In the genomic region with DNA sequence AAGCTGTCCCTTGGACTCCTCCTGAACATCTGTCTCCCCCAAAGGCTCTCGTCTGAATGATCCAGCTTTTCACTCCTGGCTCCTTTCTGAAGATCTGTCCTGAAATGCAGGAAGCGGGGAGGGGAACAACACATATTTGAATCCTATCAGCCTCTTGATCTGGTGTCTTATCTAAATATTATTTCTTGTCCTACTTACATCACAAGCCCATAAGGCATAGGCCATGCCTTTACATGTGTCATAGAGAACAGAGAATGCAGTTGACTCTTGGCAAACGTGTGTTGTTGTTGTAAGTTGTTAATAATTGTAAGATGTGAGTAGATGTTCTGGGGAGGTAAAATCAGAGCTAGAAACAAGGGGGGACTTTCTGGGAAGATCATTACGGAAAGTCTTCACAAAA, we compare ENCODE assay signal across 16 cellular contexts. TPM values are rescaled to one million over a fixed set of nuclear protein-coding genes. Genes with fewer than 3 reads are reported as not detected.
DNase-seq lines count a peak whose midpoint lies in the region; FAIRE-seq and TF ChIP-seq lines count a peak whose summit lies in the region.
"Had no signal": no experiment of that assay in that cellular context is flagged by ENCODE, and none has a peak within 500 bp of the region (broad histone marks: within the 10 kb centered on the region; RNA-seq: fewer than 3 reads in every experiment).

No MANE protein-coding gene starts in this region.

- TF ChIP-seq CTCF in Caco-2 (IDR thresholded peaks at IDR 0.05; ENCODE audit: insufficient read depth in 1 of 2, low read depth in 1 of 2, low read length in 1 of 2, severe bottlenecking in 1 of 2, unreplicated experiment in 1 of 2) (no peak), bronchial epithelial cell (IDR thresholded peaks at IDR 0.05; ENCODE audit: insufficient read depth, low read length, severe bottlenecking) (no peak), epithelial cell of esophagus (IDR thresholded peaks at IDR 0.05; ENCODE audit: insufficient read depth, low read depth, low read length, missing control alignments) (no peak), PC-9 (conservative IDR thresholded peaks at IDR 0.05) (no peak)

- BruUV-seq in Caco-2 (replicated peaks; lab: Mats Ljungman, UMichigan) (no TSS peak), PC-9 (replicated peaks; lab: Mats Ljungman, UMichigan) (no TSS peak)

- H3K9me2 ChIP-seq in PC-9 (ENCODE audit: insufficient read depth), result no peaks in the 10 kb centered on the region

- H4K20me1 ChIP-seq in PC-9 (ENCODE audit: insufficient read depth), result no peaks in the 10 kb centered on the region
- H4K20me1 ChIP-seq: BLaER1 had no signal

- peaks cover 35% of the 10 kb centered on the region for H3K4me1 Mint-ChIP-seq in Caco-2 (ENCODE audit: low read depth, unreplicated experiment)

- no peak overlapping the region for H3K4me3 Mint-ChIP-seq in Caco-2 (ENCODE audit: unreplicated experiment)
- H3K4me3 Mint-ChIP-seq: CD8-positive, alpha-beta memory T cell had no signal

- H3K9me3 ChIP-seq in Caco-2, result no peaks in the 10 kb centered on the region
- no peaks in the 10 kb centered on the region for H3K9me3 ChIP-seq in PC-9 (ENCODE audit: insufficient read depth, low read depth)
- H3K9me3 ChIP-seq: BLaER1 had no signal

- H3K4me3 ChIP-seq in Caco-2 (ENCODE audit: low read depth, low read length) (no peak overlapping the region), bronchial epithelial cell (ENCODE audit: low read depth, low read length) (no peak overlapping the region), epithelial cell of esophagus (ENCODE audit: low read length) (no peak overlapping the region), PC-9 (no peak overlapping the region)
- H3K4me3 ChIP-seq: BLaER1, GM12878 had no signal

- no peaks in the 10 kb centered on the region for H3K36me3 Mint-ChIP-seq in Caco-2 (ENCODE audit: insufficient read depth, unreplicated experiment)
- H3K36me3 Mint-ChIP-seq: CD8-positive, alpha-beta memory T cell had no signal

- DNase-seq in Caco-2 (no peak), EL (peak; percentile 35), bronchial epithelial cell (ENCODE audit: low read depth) (peak; percentile 25), epithelial cell of esophagus (ENCODE audit: low read depth) (peak; percentile 40), kidney tubule cell (ENCODE audit: low spot score) (no peak), PC-9 (no peak)
- no peak for DNase-seq in activated naive CD4-positive, alpha-beta T cell treated with anti-CD3 and anti-CD28 coated beads, Interleukin-2, amount 50 U/mL, for 16 hours
- DNase-seq: 8988T; AML-193; CD8-positive, alpha-beta memory T cell; DND-41; H7 had no signal

- no peak overlapping the region for H3K4me2 ChIP-seq in PC-9
- H3K4me2 ChIP-seq: BLaER1 had no signal

- no peaks in the 10 kb centered on the region for H3K9me3 Mint-ChIP-seq in Caco-2 (ENCODE audit: unreplicated experiment)
- H3K9me3 Mint-ChIP-seq: CD8-positive, alpha-beta memory T cell had no signal

- H3K79me2 ChIP-seq in PC-9 (ENCODE audit: low read depth), result no peaks in the 10 kb centered on the region

- POLR2A ChIA-PET in Caco-2 (lab: Charles Lee) (interaction anchor here (0.5 kb wide), 1 partner anchor 15 kb away, joined by 3 read pairs; no protein-coding TSS in a partner anchor), PC-9 (lab: Charles Lee; ENCODE audit: unreplicated experiment) (no interaction called here)

- H3K4me1 ChIP-seq in Caco-2, result peaks cover 62% of the 10 kb centered on the region
- H3K4me1 ChIP-seq in PC-9 (replicated peaks; ENCODE audit: insufficient read depth), result peaks cover 16% of the 10 kb centered on the region

- H3K36me3 ChIP-seq in Caco-2 (ENCODE audit: control insufficient read depth, insufficient read depth, low read length), result no peaks in the 10 kb centered on the region
- no peaks in the 10 kb centered on the region for H3K36me3 ChIP-seq in bronchial epithelial cell (ENCODE audit: control insufficient read depth, insufficient read depth, low read length)
- no peaks in the 10 kb centered on the region for H3K36me3 ChIP-seq in PC-9 (ENCODE audit: low read depth)
- H3K36me3 ChIP-seq: BLaER1 had no signal

- CTCF ChIA-PET in Caco-2 (lab: Charles Lee) (interaction anchor here (0.6 kb wide), 1 partner anchor 16 kb away, joined by 3 read pairs; no protein-coding TSS in a partner anchor), PC-9 (lab: Charles Lee) (no interaction called here)

- H3K27ac Mint-ChIP-seq in Caco-2 (ENCODE audit: unreplicated experiment), result peak overlapping the region; percentile 4

- H3K27me3 Mint-ChIP-seq in Caco-2 (ENCODE audit: insufficient read depth, unreplicated experiment), result no peaks in the 10 kb centered on the region

- intact Hi-C loops in Caco-2 (cut with micrococcal nuclease; ENCODE audit: unreplicated experiment) (loop anchor here (10.0 kb wide), 2 partner anchors 118 to 232 kb away; no protein-coding TSS in a partner anchor), PC-9 (cut with micrococcal nuclease; ENCODE audit: unreplicated experiment) (no loop called here)

- FAIRE-seq in bronchial epithelial cell (lab: Jason Lieb, UNC), result no peak
- FAIRE-seq: D721Med, GM12878, GM18507 had no signal

- no peaks in the 10 kb centered on the region for H3K27me3 ChIP-seq in Caco-2 (replicated peaks; ENCODE audit: control insufficient read depth, insufficient read depth, low read length)
- no peaks in the 10 kb centered on the region for H3K27me3 ChIP-seq in bronchial epithelial cell (ENCODE audit: control insufficient read depth, insufficient read depth, low read length)
- H3K27me3 ChIP-seq in PC-9 (ENCODE audit: insufficient read depth, low read depth), result no peaks in the 10 kb centered on the region
- H3K27me3 ChIP-seq: BLaER1 had no signal

- H2AFZ ChIP-seq in PC-9, result no peak overlapping the region

- H3K27ac ChIP-seq in PC-9, result no peak overlapping the region
- H3K27ac ChIP-seq: BLaER1 had no signal

- H3F3A ChIP-seq in PC-9 (ENCODE audit: insufficient read depth, low read depth), result no peaks in the 10 kb centered on the region; the same call in 1 of the 2 replicates

RNA-seq across cellular contexts. Expression of a gene that starts 57.4 kb away (rescaled TPM):
- 124 and 136 TPM in 2 replicates for total RNA-seq in Caco-2 (2022)
- 2.9 and 3.1 TPM in 2 replicates for total RNA-seq in bronchial epithelial cell
- 9.1 and 12.3 TPM in 2 replicates for total RNA-seq in PC-9 (2021)

Comparison
In these comparisons a context has a peak if more than half of its experiments do, and no peak if none do; other contexts are left out.
1. DNase-seq: peak in EL (single experiment), bronchial epithelial cell (single experiment) and epithelial cell of esophagus (single experiment); none in Caco-2 (0 of 2), kidney tubule cell (single experiment), activated naive CD4-positive, alpha-beta T cell treated with anti-CD3 and anti-CD28 coated beads, Interleukin-2, amount 50 U/mL, for 16 hours (single experiment) and PC-9 (0 of 2).